In the genomic region with DNA sequence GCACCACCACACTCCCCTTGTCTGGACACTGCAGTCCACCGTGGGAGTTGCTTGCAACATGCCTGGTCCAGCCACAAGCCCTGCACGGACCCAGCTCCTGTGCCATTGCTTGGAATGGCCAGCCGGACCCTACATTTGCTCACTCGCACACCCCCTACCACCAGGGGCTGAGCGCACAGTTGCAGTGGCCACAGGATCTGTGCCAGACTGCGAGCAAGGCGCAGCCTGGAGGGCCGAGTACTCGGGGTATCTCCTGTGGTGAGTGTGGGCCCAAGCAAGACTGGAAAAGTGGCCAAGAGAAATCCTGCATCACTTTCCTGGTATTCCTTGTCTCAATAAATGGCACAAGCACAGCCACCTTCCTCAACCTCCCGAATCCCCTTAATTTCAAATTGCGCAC, we compare ENCODE assay signal across 38 cellular contexts.
"Had no signal": no experiment of that assay in that cellular context is flagged by ENCODE, and none has a peak within 500 bp of the region (broad histone marks: within the 10 kb centered on the region; RNA-seq: fewer than 3 reads in every experiment).

No MANE protein-coding gene starts in this region.

- H3K27ac Mint-ChIP-seq: activated CD4-positive, alpha-beta memory T cell treated with anti-CD3 and anti-CD28 coated beads for 36 hours; activated CD4-positive, alpha-beta T cell treated with anti-CD3 and anti-CD28 coated beads for 36 hours; activated CD4-positive, alpha-beta T cell treated with anti-CD3 and anti-CD28 coated beads, Interleukin-2, amount 10 ng/mL, durations not matched to agents 24 days and 14 days; activated CD8-positive, alpha-beta memory T cell treated with anti-CD3 and anti-CD28 coated beads, Interleukin-2, amount 10 ng/mL, durations not matched to agents 7 days and 5 days; activated CD8-positive, alpha-beta T cell treated with anti-CD3 and anti-CD28 coated beads, Interleukin-2, amount 10 ng/mL, durations not matched to agents 7 days and 5 days; activated naive CD4-positive, alpha-beta T cell treated with anti-CD3 and anti-CD28 coated beads for 36 hours; activated naive CD4-positive, alpha-beta T cell treated with anti-CD3 and anti-CD28 coated beads, Interleukin-2, amount 50 U/mL, for 24 hours; activated naive CD8-positive, alpha-beta T cell treated with anti-CD3 and anti-CD28 coated beads for 36 hours; activated naive CD8-positive, alpha-beta T cell treated with anti-CD3 and anti-CD28 coated beads, Interleukin-2, amount 50 U/mL, for 24 hours; activated T-helper 1 cell treated with anti-CD3 and anti-CD28 coated beads, Interleukin-12 subunit alpha, Interleukin-12 subunit beta, Interleukin-2, Interleukin-4 antibody, amounts not matched to agents 30 ng/mL and 10 ng/mL and 1 ng/mL, durations not matched to agents 14 hours and 24 hours and 36 hours; activated T-helper 2 cell treated with anti-CD3 and anti-CD28 coated beads, Interferon-gamma antibody, Interleukin-2, Interleukin-4, amounts not matched to agents 10 μg/mL and 5 μg/mL and 100 μg/mL, durations not matched to agents 14 hours and 24 hours and 36 hours; brain; dendritic cell treated with granulocyte-macrophage colony-stimulating factor and Interleukin-4, amounts not matched to agents 40 ng/mL and 50 ng/mL, for 4 days; T-helper 17 cell; T-helper 2 cell treated with Interferon-gamma antibody and Interleukin-4, amounts not matched to agents 5 μg/mL and 100 μg/mL, for 36 hours had no signal

- H3K9me3 ChIP-seq: adrenal gland, ascending aorta, colonic mucosa, esophagus squamous epithelium had no signal

- H3K4me1 ChIP-seq: adrenal gland, ascending aorta, breast epithelium, colonic mucosa, gastroesophageal sphincter had no signal

- H3K27ac ChIP-seq: adrenal gland, ascending aorta, breast epithelium, cardiac muscle cell, colonic mucosa, dorsolateral prefrontal cortex, epithelial cell of prostate, esophagus squamous epithelium, gastroesophageal sphincter, WERI-Rb-1 had no signal

- H3K4me3 ChIP-seq: adrenal gland, ascending aorta, breast epithelium, cardiac muscle cell, colonic mucosa, dorsolateral prefrontal cortex, esophagus squamous epithelium, gastroesophageal sphincter had no signal

- DNase-seq: activated CD4-positive, alpha-beta memory T cell treated with anti-CD3 and anti-CD28 coated beads for 36 hours; activated CD4-positive, alpha-beta T cell treated with anti-CD3 and anti-CD28 coated beads for 36 hours; activated CD4-positive, alpha-beta T cell treated with anti-CD3 and anti-CD28 coated beads, Interleukin-2, amount 10 ng/mL, durations not matched to agents 24 days and 14 days; activated CD4-positive, CD25-positive, alpha-beta regulatory T cell; activated CD4-positive, CD25-positive, alpha-beta regulatory T cell treated with anti-CD3 and anti-CD28 coated beads, Interleukin-2, amount 50 U/mL, for 72 hours; activated CD8-positive, alpha-beta memory T cell treated with anti-CD3 and anti-CD28 coated beads, Interleukin-2, amount 10 ng/mL, durations not matched to agents 7 days and 5 days; activated CD8-positive, alpha-beta memory T cell treated with anti-CD3 and anti-CD28 coated beads, Interleukin-2, amount 50 U/mL, for 4 hours; activated CD8-positive, alpha-beta T cell treated with anti-CD3 and anti-CD28 coated beads, Interleukin-2, amount 10 ng/mL, durations not matched to agents 7 days and 5 days; activated effector memory CD4-positive, alpha-beta T cell treated with anti-CD3 and anti-CD28 coated beads, Interleukin-2, amount 50 U/mL, for 16 hours; activated naive CD4-positive, alpha-beta T cell treated with anti-CD3 and anti-CD28 coated beads for 36 hours; activated naive CD8-positive, alpha-beta T cell treated with anti-CD3 and anti-CD28 coated beads for 36 hours; activated naive CD8-positive, alpha-beta T cell treated with anti-CD3 and anti-CD28 coated beads, Interleukin-2, amount 50 U/mL, for 24 hours; activated T-cell treated with anti-CD3 and anti-CD28 coated beads, Interleukin-2, amount 50 U/mL, for 1 hour; activated T-cell treated with anti-CD3 and anti-CD28 coated beads, Interleukin-2, amount 50 U/mL, for 48 hours; adrenal gland; amygdala; central memory CD4-positive, alpha-beta T cell; cerebellar nuclear complex; colonic mucosa; dorsolateral prefrontal cortex; effector memory CD4-positive, alpha-beta T cell; esophagus squamous epithelium; foreskin melanocyte; T-helper 1 cell; T-helper 17 cell; T1000; WERI-Rb-1 had no signal

- H3K27me3 ChIP-seq: adrenal gland, ascending aorta, breast epithelium, cardiac muscle cell, colonic mucosa, dorsolateral prefrontal cortex, gastroesophageal sphincter had no signal

- H3K4me1 Mint-ChIP-seq: activated CD4-positive, alpha-beta T cell treated with anti-CD3 and anti-CD28 coated beads for 36 hours; activated CD4-positive, alpha-beta T cell treated with anti-CD3 and anti-CD28 coated beads, Interleukin-2, amount 10 ng/mL, durations not matched to agents 24 days and 14 days; activated CD8-positive, alpha-beta memory T cell treated with anti-CD3 and anti-CD28 coated beads, Interleukin-2, amount 10 ng/mL, durations not matched to agents 7 days and 5 days; activated naive CD4-positive, alpha-beta T cell treated with anti-CD3 and anti-CD28 coated beads, Interleukin-2, amount 50 U/mL, for 24 hours; activated naive CD8-positive, alpha-beta T cell treated with anti-CD3 and anti-CD28 coated beads for 36 hours; activated naive CD8-positive, alpha-beta T cell treated with anti-CD3 and anti-CD28 coated beads, Interleukin-2, amount 50 U/mL, for 24 hours; brain had no signal

- H3K36me3 ChIP-seq: adrenal gland, ascending aorta, breast epithelium, cardiac muscle cell, colonic mucosa, esophagus squamous epithelium, gastroesophageal sphincter, WERI-Rb-1 had no signal

- H3K27me3 Mint-ChIP-seq: activated CD4-positive, alpha-beta T cell treated with anti-CD3 and anti-CD28 coated beads, Interleukin-2, amount 10 ng/mL, durations not matched to agents 24 days and 14 days; activated CD8-positive, alpha-beta memory T cell treated with anti-CD3 and anti-CD28 coated beads, Interleukin-2, amount 10 ng/mL, durations not matched to agents 7 days and 5 days; activated naive CD4-positive, alpha-beta T cell treated with anti-CD3 and anti-CD28 coated beads, Interleukin-2, amount 50 U/mL, for 24 hours; dendritic cell treated with granulocyte-macrophage colony-stimulating factor and Interleukin-4, amounts not matched to agents 40 ng/mL and 50 ng/mL, for 4 days; T-helper 17 cell had no signal

- H3K4me3 Mint-ChIP-seq: activated CD4-positive, alpha-beta memory T cell treated with anti-CD3 and anti-CD28 coated beads for 36 hours; activated CD4-positive, alpha-beta T cell treated with anti-CD3 and anti-CD28 coated beads for 36 hours; activated CD4-positive, alpha-beta T cell treated with anti-CD3 and anti-CD28 coated beads, Interleukin-2, amount 10 ng/mL, durations not matched to agents 24 days and 14 days; activated CD8-positive, alpha-beta memory T cell treated with anti-CD3 and anti-CD28 coated beads, Interleukin-2, amount 10 ng/mL, durations not matched to agents 7 days and 5 days; activated CD8-positive, alpha-beta T cell treated with anti-CD3 and anti-CD28 coated beads, Interleukin-2, amount 10 ng/mL, durations not matched to agents 7 days and 5 days; activated naive CD4-positive, alpha-beta T cell treated with anti-CD3 and anti-CD28 coated beads for 36 hours; activated naive CD4-positive, alpha-beta T cell treated with anti-CD3 and anti-CD28 coated beads, Interleukin-2, amount 50 U/mL, for 24 hours; activated naive CD8-positive, alpha-beta T cell treated with anti-CD3 and anti-CD28 coated beads for 36 hours; activated naive CD8-positive, alpha-beta T cell treated with anti-CD3 and anti-CD28 coated beads, Interleukin-2, amount 50 U/mL, for 24 hours; activated T-helper 1 cell treated with anti-CD3 and anti-CD28 coated beads, Interleukin-12 subunit alpha, Interleukin-12 subunit beta, Interleukin-2, Interleukin-4 antibody, amounts not matched to agents 30 ng/mL and 10 ng/mL and 1 ng/mL, durations not matched to agents 14 hours and 24 hours and 36 hours; brain; dendritic cell treated with granulocyte-macrophage colony-stimulating factor and Interleukin-4, amounts not matched to agents 40 ng/mL and 50 ng/mL, for 4 days; T-helper 17 cell; T-helper 2 cell treated with Interferon-gamma antibody and Interleukin-4, amounts not matched to agents 5 μg/mL and 100 μg/mL, for 36 hours had no signal

- H3K36me3 Mint-ChIP-seq: activated CD4-positive, alpha-beta memory T cell treated with anti-CD3 and anti-CD28 coated beads for 36 hours; activated CD8-positive, alpha-beta memory T cell treated with anti-CD3 and anti-CD28 coated beads, Interleukin-2, amount 10 ng/mL, durations not matched to agents 7 days and 5 days; activated naive CD4-positive, alpha-beta T cell treated with anti-CD3 and anti-CD28 coated beads, Interleukin-2, amount 50 U/mL, for 24 hours; activated naive CD8-positive, alpha-beta T cell treated with anti-CD3 and anti-CD28 coated beads for 36 hours; brain had no signal

- ATAC-seq: activated CD4-positive, alpha-beta T cell treated with anti-CD3 and anti-CD28 coated beads for 36 hours; activated CD8-positive, alpha-beta memory T cell treated with anti-CD3 and anti-CD28 coated beads, Interleukin-2, amount 10 ng/mL, durations not matched to agents 7 days and 5 days; activated CD8-positive, alpha-beta T cell treated with anti-CD3 and anti-CD28 coated beads, Interleukin-2, amount 10 ng/mL, durations not matched to agents 7 days and 5 days; activated naive CD8-positive, alpha-beta T cell treated with anti-CD3 and anti-CD28 coated beads, Interleukin-2, amount 50 U/mL, for 24 hours; gastroesophageal sphincter; T-helper 17 cell had no signal

- H3K9me3 Mint-ChIP-seq: activated CD4-positive, alpha-beta T cell treated with anti-CD3 and anti-CD28 coated beads, Interleukin-2, amount 10 ng/mL, durations not matched to agents 24 days and 14 days; activated T-helper 1 cell treated with anti-CD3 and anti-CD28 coated beads, Interleukin-12 subunit alpha, Interleukin-12 subunit beta, Interleukin-2, Interleukin-4 antibody, amounts not matched to agents 30 ng/mL and 10 ng/mL and 1 ng/mL, durations not matched to agents 14 hours and 24 hours and 36 hours had no signal
